In genomic region chr17:73384926-73385325, GRCh38 we compare ENCODE assay signal across 23 cellular contexts.
"Had no signal": no experiment of that assay in that cellular context is flagged by ENCODE, and none has a peak within 500 bp of the region (broad histone marks: within the 10 kb centered on the region; RNA-seq: fewer than 3 reads in every experiment).

No MANE protein-coding gene starts in this region.

- H3K4me1 Mint-ChIP-seq: activated CD4-positive, alpha-beta T cell treated with anti-CD3 and anti-CD28 coated beads, Interleukin-2, amount 10 ng/mL, durations not matched to agents 7 days and 5 days; T-helper 17 cell had no signal

- H3K36me3 Mint-ChIP-seq: activated CD4-positive, alpha-beta memory T cell treated with anti-CD3 and anti-CD28 coated beads for 36 hours; activated naive CD8-positive, alpha-beta T cell had no signal

- H3K36me3 ChIP-seq: adrenal gland, MG63, Peyer's patch had no signal

- H3K27ac ChIP-seq: adrenal gland, Peyer's patch, VCaP had no signal

- H3K9me3 Mint-ChIP-seq: activated CD4-positive, alpha-beta memory T cell treated with anti-CD3 and anti-CD28 coated beads for 36 hours; activated CD4-positive, alpha-beta T cell treated with anti-CD3 and anti-CD28 coated beads, Interleukin-2, amount 10 ng/mL, durations not matched to agents 7 days and 5 days; activated naive CD4-positive, alpha-beta T cell treated with anti-CD3 and anti-CD28 coated beads for 36 hours; activated T-cell treated with anti-CD3 and anti-CD28 coated beads, Interleukin-2, amount 50 U/mL, for 4 hours had no signal

- H3K27me3 ChIP-seq: adrenal gland, MG63, Peyer's patch had no signal

- H3K9me3 ChIP-seq: adrenal gland, MG63, Peyer's patch had no signal

- H3K4me3 ChIP-seq: adrenal gland, MG63, Peyer's patch had no signal

- DNase-seq: activated CD4-positive, alpha-beta memory T cell treated with anti-CD3 and anti-CD28 coated beads for 36 hours; activated CD4-positive, alpha-beta T cell treated with anti-CD3 and anti-CD28 coated beads, Interleukin-2, amount 10 ng/mL, durations not matched to agents 7 days and 5 days; activated CD4-positive, CD25-positive, alpha-beta regulatory T cell; activated CD8-positive, alpha-beta memory T cell treated with anti-CD3 and anti-CD28 coated beads for 24 hours; activated effector memory CD4-positive, alpha-beta T cell treated with anti-CD3 and anti-CD28 coated beads, Interleukin-2, amount 50 U/mL, for 16 hours; activated naive CD4-positive, alpha-beta T cell treated with anti-CD3 and anti-CD28 coated beads for 36 hours; activated T-cell treated with anti-CD3 and anti-CD28 coated beads, Interleukin-2, amount 50 U/mL, for 4 hours; adrenal gland; anterior cingulate cortex; caudate nucleus; MG63; MV-4-11; NCI-H1417 treated with DMSO at 0.1 percent for 48 hours; NCI-H1694; NCI-H2029 treated with DMSO at 0.1 percent for 48 hours; NCI-H446; NCI-H69; Peyer's patch; SHP77 treated with DMSO at 0.1 percent for 48 hours; T-helper 17 cell; T-helper 9 cell had no signal

- ATAC-seq: activated T-cell treated with anti-CD3 and anti-CD28 coated beads, Interleukin-2, amount 50 U/mL, for 4 hours; T-helper 17 cell had no signal

- H3K27me3 Mint-ChIP-seq: activated CD4-positive, alpha-beta memory T cell treated with anti-CD3 and anti-CD28 coated beads for 36 hours; activated CD4-positive, alpha-beta T cell treated with anti-CD3 and anti-CD28 coated beads, Interleukin-2, amount 10 ng/mL, durations not matched to agents 7 days and 5 days; activated naive CD8-positive, alpha-beta T cell had no signal

- H3K4me1 ChIP-seq: adrenal gland, Peyer's patch had no signal

- H3K4me3 Mint-ChIP-seq: activated CD4-positive, alpha-beta memory T cell treated with anti-CD3 and anti-CD28 coated beads for 36 hours; activated CD4-positive, alpha-beta T cell treated with anti-CD3 and anti-CD28 coated beads, Interleukin-2, amount 10 ng/mL, durations not matched to agents 7 days and 5 days; activated naive CD4-positive, alpha-beta T cell treated with anti-CD3 and anti-CD28 coated beads for 36 hours; activated naive CD8-positive, alpha-beta T cell; activated T-cell treated with anti-CD3 and anti-CD28 coated beads, Interleukin-2, amount 50 U/mL, for 4 hours; T-helper 17 cell had no signal

- H3K27ac Mint-ChIP-seq: activated CD4-positive, alpha-beta memory T cell treated with anti-CD3 and anti-CD28 coated beads for 36 hours; activated CD4-positive, alpha-beta T cell treated with anti-CD3 and anti-CD28 coated beads, Interleukin-2, amount 10 ng/mL, durations not matched to agents 7 days and 5 days; activated naive CD4-positive, alpha-beta T cell treated with anti-CD3 and anti-CD28 coated beads for 36 hours; activated naive CD8-positive, alpha-beta T cell; T-helper 17 cell had no signal
